8 cellular contexts compared by ENCODE assay signal in the genomic region with DNA sequence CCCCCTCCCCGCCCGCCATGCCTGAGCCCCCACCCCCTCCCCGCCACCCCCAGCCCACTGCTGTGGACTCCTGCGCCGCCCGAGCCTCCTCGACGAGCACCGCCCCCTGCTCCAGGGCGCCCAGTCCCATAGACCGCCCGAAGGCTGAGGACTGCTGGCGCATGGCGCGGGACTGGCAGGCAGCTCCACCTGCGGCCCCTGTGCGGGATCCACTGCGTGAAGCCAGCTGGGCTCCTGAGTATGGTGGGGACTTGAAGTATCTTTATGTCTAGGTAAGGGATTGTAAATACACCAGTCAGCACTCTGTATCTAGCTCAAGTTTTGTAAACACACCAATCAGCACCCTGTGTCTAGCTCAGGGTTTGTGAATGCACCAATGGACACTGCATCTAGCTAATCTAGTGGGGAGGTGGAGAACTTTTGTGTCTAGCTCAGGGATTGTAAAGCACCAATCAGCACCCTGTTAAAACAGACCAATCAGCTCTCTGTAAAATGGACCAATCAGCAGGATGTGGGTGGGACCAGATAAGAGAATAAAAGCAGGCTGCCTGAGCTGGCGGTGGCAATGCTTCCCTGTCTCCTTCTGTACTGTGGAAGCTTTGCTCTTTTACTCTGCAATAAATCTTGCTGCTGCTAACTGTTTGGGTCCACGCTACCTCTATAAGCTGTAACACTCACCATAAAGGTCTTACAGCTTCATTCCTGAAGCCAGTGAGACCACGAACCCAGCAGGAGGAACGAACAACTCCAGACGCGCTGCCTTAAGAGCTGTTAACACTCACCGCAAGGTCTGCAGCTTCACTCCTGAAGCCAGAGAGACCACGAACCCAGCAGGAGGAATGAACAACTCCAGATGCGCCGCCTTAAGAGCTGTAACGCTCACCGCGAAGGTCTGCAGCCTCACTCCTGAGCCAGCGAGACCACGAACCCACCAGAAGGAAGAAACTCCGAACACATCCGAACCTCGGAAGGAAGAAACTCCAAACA.
A peak's percentile ranks its signal among the peaks of the same experiment; 100 is the strongest.
DNase-seq lines count a peak whose midpoint lies in the region; ATAC-seq, FAIRE-seq and TF ChIP-seq lines count a peak whose summit lies in the region.
"Not testable (repeated sequence)": the region's sequence is repeated elsewhere in the genome, so short reads cannot be mapped to it uniquely, and the experiment has no call there.

No MANE protein-coding gene starts in this region.

- H3K27me3 Mint-ChIP-seq in natural killer cell (ENCODE audit: low read depth in 2 of 2): peaks cover 41 to 71% of the 10 kb centered on the region in 2 donors

- not testable (repeated sequence) for H3K36me3 ChIP-seq in WERI-Rb-1, left ventricle myocardium inferior

- H3K4me3 ChIP-seq in WERI-Rb-1 (ENCODE audit: low read depth, low read length); astrocyte of the cerebellum (ENCODE audit: low read depth, low read length): not testable (repeated sequence)
- H3K4me3 ChIP-seq in left ventricle myocardium inferior: peak overlapping the region; percentile 63

- FAIRE-seq in HTR-8/SVneo (lab: Jason Lieb, UNC): peak; percentile 77

- not testable (repeated sequence) for TF ChIP-seq CTCF in WERI-Rb-1 (IDR thresholded peaks at IDR 0.05; ENCODE audit: low read depth, low read length); astrocyte of the cerebellum (IDR thresholded peaks at IDR 0.05; ENCODE audit: low read depth, low read length, missing control alignments); left ventricle myocardium inferior (IDR thresholded peaks at IDR 0.05; ENCODE audit: borderline replicate concordance); natural killer cell (IDR thresholded peaks at IDR 0.05)

- peak in 2 of 3 donors; percentile 21 to 45 for ATAC-seq in natural killer cell
- ATAC-seq in stimulated activated naive CD8-positive, alpha-beta T cell treated with anti-CD3 and anti-CD28 coated beads, Interleukin-15, Interleukin-2, amounts not matched to agents 100 U/mL and 50 U/mL, for 24 hours: peak; percentile 49

- DNase-seq in COR-L47 (lab: John Stamatoyannopoulos, UW) (peak; percentile 35), NCI-H345 (lab: John Stamatoyannopoulos, UW) (peak; percentile 58), WERI-Rb-1 (peak; percentile 20), astrocyte of the cerebellum (ENCODE audit: low read depth) (peak; percentile 36)
- not testable (repeated sequence) for DNase-seq in HTR-8/SVneo (ENCODE audit: insufficient read length, low spot score); left ventricle myocardium inferior; natural killer cell
- DNase-seq in stimulated activated naive CD8-positive, alpha-beta T cell treated with anti-CD3 and anti-CD28 coated beads, Interleukin-15, Interleukin-2, amounts not matched to agents 100 U/mL and 50 U/mL, for 24 hours: peak; percentile 9

- peaks cover 16% of the 10 kb centered on the region for H3K36me3 Mint-ChIP-seq in natural killer cell

- H3K9me3 ChIP-seq in WERI-Rb-1 (ENCODE audit: severe bottlenecking); left ventricle myocardium inferior (replicated peaks): not testable (repeated sequence)

- H3K4me1 Mint-ChIP-seq in natural killer cell: not testable (repeated sequence)

- H3K27ac ChIP-seq in WERI-Rb-1; left ventricle myocardium inferior (replicated peaks): not testable (repeated sequence)

- in situ Hi-C loops in astrocyte of the cerebellum (cut with HindIII; ENCODE audit: low sequenced_read_pairs): not testable (repeated sequence)

- H3K4me3 Mint-ChIP-seq in natural killer cell: peak overlapping the region; percentile 77

- H3K4me1 ChIP-seq in left ventricle myocardium inferior: not testable (repeated sequence)

- H3K27me3 ChIP-seq in WERI-Rb-1 (ENCODE audit: insufficient read depth, low read depth, severe bottlenecking) (peaks cover 22% of the 10 kb centered on the region), left ventricle myocardium inferior (ENCODE audit: low read depth) (peaks cover 86% of the 10 kb centered on the region)

- not testable (repeated sequence) for H3K9me3 Mint-ChIP-seq in natural killer cell

- intact Hi-C loops in left ventricle myocardium inferior (cut with micrococcal nuclease); natural killer cell (cut with micrococcal nuclease): not testable (repeated sequence)

- H3K27ac Mint-ChIP-seq in natural killer cell: not testable (repeated sequence)
